ENCODE assay signal across 9 cellular contexts in genomic region chrX:155069414-155069813, GRCh38. TPM values are rescaled to one million over a fixed set of nuclear protein-coding genes. Genes with fewer than 3 reads are reported as not detected.
A peak's percentile ranks its signal among the peaks of the same experiment; 100 is the strongest.
DNase-seq lines count a peak whose midpoint lies in the region; ATAC-seq, FAIRE-seq and TF ChIP-seq lines count a peak whose summit lies in the region.
"Had no signal": no experiment of that assay in that cellular context is flagged by ENCODE, and none has a peak within 500 bp of the region (broad histone marks: within the 10 kb centered on the region; RNA-seq: fewer than 3 reads in every experiment).

No MANE protein-coding gene starts in this region.

- no peaks in the 10 kb centered on the region for H3K9me2 ChIP-seq in GM23338 (ENCODE audit: insufficient read depth)

- CTCF ChIA-PET in A549 (lab: Yijun Ruan, JAX), result interaction anchor here (1.8 to 3.0 kb wide), 2 partner anchors 12 to 82 kb away, joined by 5 to 11 read pairs; no protein-coding TSS in a partner anchor

- no peak for DNase-seq in A549 (ENCODE audit: low read depth in 1 of 2, low spot score in 1 of 2)
- DNase-seq in GM23338 (ENCODE audit: low spot score), result no peak
- DNase-seq in activated naive CD8-positive, alpha-beta T cell treated with anti-CD3 and anti-CD28 coated beads for 36 hours, result no peak
- no peak for DNase-seq in kidney
- no peak for DNase-seq in activated effector memory CD4-positive, alpha-beta T cell treated with anti-CD3 and anti-CD28 coated beads, Interleukin-2, amount 50 U/mL, for 16 hours
- DNase-seq in ecto neural progenitor cell (ENCODE audit: low spot score), result no peak
- no peak for DNase-seq in tibial nerve (ENCODE audit: low spot score in 2 of 2)
- no peak for DNase-seq in NCI-H2029 treated with DMSO at 0.1 percent for 48 hours (lab: John Stamatoyannopoulos, UW)
- DNase-seq: stimulated activated CD8-positive, alpha-beta memory T cell treated with anti-CD3 and anti-CD28 coated beads, Interleukin-4, amount 100 ng/mL, for 48 hours had no signal

- H3K27ac ChIP-seq in A549, result peak overlapping the region; percentile 93 to 98; a peak in 5 of 6 replicates
- no peak overlapping the region for H3K27ac ChIP-seq in GM23338 (ENCODE audit: low read depth)
- H3K27ac ChIP-seq in kidney (ENCODE audit: low read depth in 2 of 2, low read length in 2 of 2), result no peak overlapping the region
- no peak overlapping the region for H3K27ac ChIP-seq in tibial nerve

- H3K4me1 ChIP-seq in A549, result peaks cover 59% of the 10 kb centered on the region
- no peaks in the 10 kb centered on the region; the same call in 1 of the 2 replicates for H3K4me1 ChIP-seq in GM23338 (ENCODE audit: insufficient read depth)
- no peaks in the 10 kb centered on the region for H3K4me1 ChIP-seq in kidney (ENCODE audit: control insufficient read depth in 1 of 2, insufficient read depth in 1 of 2, low read depth in 1 of 2, low read length in 2 of 2)
- H3K4me1 ChIP-seq in tibial nerve, result peaks cover 0 to 30% (median 4%) of the 10 kb centered on the region in 4 donors

- H3K36me3 ChIP-seq in GM23338 (ENCODE audit: insufficient read depth) (no peaks in the 10 kb centered on the region), kidney (ENCODE audit: control insufficient read depth in 1 of 2, insufficient read depth in 2 of 2, low read length in 2 of 2) (peaks cover 0 to 4% of the 10 kb centered on the region in 2 donors), tibial nerve (no peaks in the 10 kb centered on the region)

- intact Hi-C loops in kidney (cut with DNase I), result no loop called here

- H3K36me3 Mint-ChIP-seq in GM23338 (ENCODE audit: low read depth), result peaks cover 14% of the 10 kb centered on the region; the same call in 2 of the 3 replicates
- peaks cover 20% of the 10 kb centered on the region for H3K36me3 Mint-ChIP-seq in activated naive CD8-positive, alpha-beta T cell treated with anti-CD3 and anti-CD28 coated beads for 36 hours

- H3K9me3 Mint-ChIP-seq in GM23338, result no peaks in the 10 kb centered on the region
- no peaks in the 10 kb centered on the region for H3K9me3 Mint-ChIP-seq in activated naive CD8-positive, alpha-beta T cell treated with anti-CD3 and anti-CD28 coated beads for 36 hours

- no peaks in the 10 kb centered on the region for H3F3A ChIP-seq in GM23338 (replicated peaks; ENCODE audit: low read depth)

- no peak for TF ChIP-seq CTCF in A549 (IDR thresholded peaks at IDR 0.05)
- no peak for TF ChIP-seq CTCF in GM23338 (conservative IDR thresholded peaks at IDR 0.05; ENCODE audit: low read depth in 2 of 2)
- TF ChIP-seq CTCF in kidney (IDR thresholded peaks at IDR 0.05; ENCODE audit: borderline replicate concordance, extremely low read depth, insufficient read depth), result no peak
- TF ChIP-seq CTCF in tibial nerve (IDR thresholded peaks at IDR 0.05), result no peak

- H3K9me3 ChIP-seq in A549 (no peaks in the 10 kb centered on the region), kidney (ENCODE audit: control insufficient read depth in 1 of 2, low read length in 2 of 2) (no peaks in the 10 kb centered on the region), tibial nerve (no peaks in the 10 kb centered on the region)

- POLR2A ChIA-PET in A549 (lab: Yijun Ruan, JAX), result no interaction called here

- no peak for TF ChIP-seq RAD21 in A549 (conservative IDR thresholded peaks at IDR 0.05 in 1 of 2, IDR thresholded peaks at IDR 0.05 in 1 of 2)

- WGBS in A549 (ENCODE audit: missing lambda C conversion rate), result 76% methylated on average over 1 of the region's 1 CpG
- 80 to 100% methylated on average over 1 of the region's 1 CpG for WGBS in tibial nerve, 2 donors

- ATAC-seq in A549, result no peak
- no peak for ATAC-seq in GM23338

- H3K4me3 ChIP-seq in A549, result peak overlapping the region; percentile 84
- peak overlapping the region; percentile 79; the same call in 1 of the 2 replicates for H3K4me3 ChIP-seq in GM23338
- H3K4me3 ChIP-seq in kidney (ENCODE audit: low read length in 2 of 2), result peak overlapping the region; percentile 71 to 84
- H3K4me3 ChIP-seq in tibial nerve, result no peak overlapping the region

- no peaks in the 10 kb centered on the region for H3K27me3 ChIP-seq in GM23338 (ENCODE audit: insufficient read depth)
- H3K27me3 ChIP-seq in tibial nerve, result no peaks in the 10 kb centered on the region

- H3K27ac Mint-ChIP-seq in GM23338, result no peak overlapping the region
- H3K27ac Mint-ChIP-seq in activated naive CD8-positive, alpha-beta T cell treated with anti-CD3 and anti-CD28 coated beads for 36 hours, result no peak overlapping the region

- no peaks in the 10 kb centered on the region for H3K27me3 Mint-ChIP-seq in GM23338 (ENCODE audit: insufficient read depth, low read depth, poor library complexity)
- H3K27me3 Mint-ChIP-seq in activated naive CD8-positive, alpha-beta T cell treated with anti-CD3 and anti-CD28 coated beads for 36 hours, result no peaks in the 10 kb centered on the region

- TF ChIP-seq POLR2A in A549 (IDR thresholded peaks at IDR 0.05; ENCODE audit: low read length) (no peak), tibial nerve (IDR thresholded peaks at IDR 0.05) (no peak)

- H3K4me3 Mint-ChIP-seq in GM23338, result peak overlapping the region; percentile 79
- peak overlapping the region; percentile 80 for H3K4me3 Mint-ChIP-seq in activated naive CD8-positive, alpha-beta T cell treated with anti-CD3 and anti-CD28 coated beads for 36 hours

- no peak for FAIRE-seq in A549 (lab: Jason Lieb, UNC)
- no peak for FAIRE-seq in kidney (lab: Jason Lieb, UNC)

- H3K79me2 ChIP-seq in GM23338 (replicated peaks; ENCODE audit: insufficient read depth), result peaks cover 19% of the 10 kb centered on the region

- H3K4me1 Mint-ChIP-seq in GM23338, result no peaks in the 10 kb centered on the region; the same call in 1 of the 3 replicates
- H3K4me1 Mint-ChIP-seq in activated naive CD8-positive, alpha-beta T cell treated with anti-CD3 and anti-CD28 coated beads for 36 hours, result peaks cover 34% of the 10 kb centered on the region

- peak overlapping the region in 1 of 2 donors; percentile 77 for H3K9ac ChIP-seq in kidney (ENCODE audit: low read length in 2 of 2)

- H2AFZ ChIP-seq in GM23338, result no peak overlapping the region

- no peak for TF ChIP-seq EP300 in A549 (IDR thresholded peaks at IDR 0.05)
- TF ChIP-seq EP300 in tibial nerve (IDR thresholded peaks at IDR 0.05), result no peak

- H4K20me1 ChIP-seq in GM23338 (replicated peaks; ENCODE audit: insufficient read depth), result no peaks in the 10 kb centered on the region

- H3K4me2 ChIP-seq in A549 (peak overlapping the region; percentile 86), GM23338 (peak overlapping the region; percentile 84)

RNA-seq across cellular contexts. Expression of gene CMC4, which starts 1.5 kb away (rescaled TPM):
- polyA plus RNA-seq in A549 (2011; rRNA removed) (16.7 and 16.9 TPM in 2 replicates), A549 (2017; fragmentation: RNase III; extraction: RNeasy Plus Mini Kit Qiagen cat#74134 plus additional on column Dnase treatment) (12.8 to 15.1 TPM (median 14.4 TPM) in 3 replicates), GM23338 (2016; fragmentation: Nextera tagmentation; extraction: Ambion mirVana) (14.7 and 16.3 TPM in 2 replicates), kidney (ENCODE audit: insufficient read depth, low read depth, low replicate concordance) (26.2 TPM)
- polyA plus RNA-seq in A549 (2012; cell fraction: cytosol; rRNA removed), result 9.3 and 10.8 TPM in 2 replicates
- polyA plus RNA-seq in A549 (2012; cell fraction: nucleus; rRNA removed), result 3.9 and 6.1 TPM in 2 replicates
- polyA minus RNA-seq in A549 (2011; rRNA and poly(A)+ RNA removed), result 2.7 and 3.2 TPM in 2 replicates
- total RNA-seq in GM23338 (2014; rRNA removed; shearing (Covaris generic)), result 5.7 and 9.9 TPM in 2 replicates
- 1 to 10 TPM; 4.6 to 5.0 TPM for total RNA-seq in activated naive CD8-positive, alpha-beta T cell treated with anti-CD3 and anti-CD28 coated beads for 36 hours
- total RNA-seq in kidney (6.6 TPM), tibial nerve (10 to 100 TPM; 22.2 to 27.0 (median 23.7) TPM)

RNA-seq across cellular contexts. Expression of gene MTCP1, which starts 1.5 kb away (rescaled TPM):
- polyA plus RNA-seq in A549 (2011; rRNA removed) (31.9 and 38.0 TPM in 2 replicates), A549 (2017; fragmentation: RNase III; extraction: RNeasy Plus Mini Kit Qiagen cat#74134 plus additional on column Dnase treatment) (12.2 to 13.9 TPM (median 12.3 TPM) in 3 replicates), GM23338 (2016; fragmentation: Nextera tagmentation; extraction: Ambion mirVana) (17.7 and 28.3 TPM in 2 replicates), kidney (ENCODE audit: insufficient read depth, low read depth, low replicate concordance) (21.5 TPM)
- polyA plus RNA-seq in A549 (2012; cell fraction: cytosol; rRNA removed), result 3.5 and 4.3 TPM in 2 replicates
- polyA plus RNA-seq in A549 (2012; cell fraction: nucleus; rRNA removed), result 5.7 and 5.8 TPM in 2 replicates
- polyA minus RNA-seq in A549 (2011; rRNA and poly(A)+ RNA removed), result 6.1 and 7.2 TPM in 2 replicates
- total RNA-seq in GM23338 (2014; rRNA removed; shearing (Covaris generic)), result 0.83 and 6.3 TPM in 2 replicates
- total RNA-seq in activated naive CD8-positive, alpha-beta T cell treated with anti-CD3 and anti-CD28 coated beads for 36 hours, result 10 to 100 TPM; 17.2 to 19.9 TPM
- total RNA-seq in kidney (23.8 TPM), tibial nerve (1 to 10 TPM; 2.7 to 5.3 (median 2.8) TPM)

RNA-seq across cellular contexts. Expression of gene BRCC3, which starts 1.9 kb away (rescaled TPM):
- polyA plus RNA-seq in A549 (2011; rRNA removed) (37.3 and 42.0 TPM in 2 replicates), A549 (2017; fragmentation: RNase III; extraction: RNeasy Plus Mini Kit Qiagen cat#74134 plus additional on column Dnase treatment) (42.9 to 44.1 TPM (median 43.3 TPM) in 3 replicates), GM23338 (2016; fragmentation: Nextera tagmentation; extraction: Ambion mirVana) (19.9 and 26.7 TPM in 2 replicates), kidney (ENCODE audit: insufficient read depth, low read depth, low replicate concordance) (14.4 TPM)
- polyA plus RNA-seq in A549 (2012; cell fraction: cytosol; rRNA removed), result 20.7 and 23.5 TPM in 2 replicates
- polyA plus RNA-seq in A549 (2012; cell fraction: nucleus; rRNA removed), result 6.3 and 9.1 TPM in 2 replicates
- polyA minus RNA-seq in A549 (2011; rRNA and poly(A)+ RNA removed), result 23.3 and 26.3 TPM in 2 replicates
- 14.1 and 18.4 TPM in 2 replicates for total RNA-seq in GM23338 (2014; rRNA removed; shearing (Covaris generic))
- total RNA-seq in activated naive CD8-positive, alpha-beta T cell treated with anti-CD3 and anti-CD28 coated beads for 36 hours, result 10 to 100 TPM; 41.2 to 41.7 TPM
- total RNA-seq in kidney (23.0 TPM), tibial nerve (10 to 100 TPM in 3 of 4 donors, 1 to 10 TPM in 1; 6.9 to 17.7 (median 11.5) TPM)

RNA-seq across cellular contexts. Expression of gene FUNDC2, which starts 42.8 kb away (rescaled TPM):
- polyA plus RNA-seq in A549 (2011; rRNA removed) (159 and 190 TPM in 2 replicates), A549 (2017; fragmentation: RNase III; extraction: RNeasy Plus Mini Kit Qiagen cat#74134 plus additional on column Dnase treatment) (63.5 to 73.0 TPM (median 66.5 TPM) in 3 replicates), GM23338 (2016; fragmentation: Nextera tagmentation; extraction: Ambion mirVana) (51.6 and 58.5 TPM in 2 replicates), kidney (ENCODE audit: insufficient read depth, low read depth, low replicate concordance) (239 TPM)
- 69.8 and 74.5 TPM in 2 replicates for polyA plus RNA-seq in A549 (2012; cell fraction: cytosol; rRNA removed)
- polyA plus RNA-seq in A549 (2012; cell fraction: nucleus; rRNA removed), result 17.1 and 30.8 TPM in 2 replicates
- 41.3 and 45.5 TPM in 2 replicates for polyA minus RNA-seq in A549 (2011; rRNA and poly(A)+ RNA removed)
- 26.3 and 28.6 TPM in 2 replicates for total RNA-seq in GM23338 (2014; rRNA removed; shearing (Covaris generic))
- 10 to 100 TPM; 97.3 to 99.7 TPM for total RNA-seq in activated naive CD8-positive, alpha-beta T cell treated with anti-CD3 and anti-CD28 coated beads for 36 hours
- total RNA-seq in kidney (98.2 TPM), tibial nerve (10 to 100 TPM; 40.2 to 83.3 (median 59.8) TPM)

RNA-seq across cellular contexts. Expression of gene F8, which starts 46.9 kb away (rescaled TPM):
- polyA plus RNA-seq in A549 (2011; rRNA removed), result 6.4 and 6.9 TPM in 2 replicates
- 1.4 and 1.7 TPM in 2 replicates for polyA plus RNA-seq in A549 (2012; cell fraction: cytosol; rRNA removed)
- polyA plus RNA-seq in A549 (2012; cell fraction: nucleus; rRNA removed), result 0.62 and 0.71 TPM in 2 replicates
- polyA plus RNA-seq in A549 (2017; fragmentation: RNase III; extraction: RNeasy Plus Mini Kit Qiagen cat#74134 plus additional on column Dnase treatment), result 4.3 to 6.1 TPM (median 4.7 TPM) in 3 replicates
- polyA minus RNA-seq in A549 (2011; rRNA and poly(A)+ RNA removed), result 2.9 and 4.5 TPM in 2 replicates
- total RNA-seq in GM23338 (2014; rRNA removed; shearing (Covaris generic)), result 1.8 and 2.9 TPM in 2 replicates
- 0.63 and 0.70 TPM in 2 replicates for polyA plus RNA-seq in GM23338 (2016; fragmentation: Nextera tagmentation; extraction: Ambion mirVana)
- 1 to 10 TPM; 4.3 TPM for total RNA-seq in activated naive CD8-positive, alpha-beta T cell treated with anti-CD3 and anti-CD28 coated beads for 36 hours
- total RNA-seq in kidney, result 41.3 TPM
- polyA plus RNA-seq in kidney (ENCODE audit: insufficient read depth, low read depth, low replicate concordance), result 15.1 TPM
- total RNA-seq in tibial nerve, result 10 to 100 TPM in 3 of 4 donors, 1 to 10 TPM in 1; 7.2 to 28.4 (median 14.6) TPM

Comparison
In these comparisons a context has a peak if more than half of its experiments do, and no peak if none do; other contexts are left out.
1. H3K27ac ChIP-seq: peak in A549 (2 of 2); none in GM23338 (single experiment), kidney (0 of 2) and tibial nerve (0 of 4).
2. H3K4me3 ChIP-seq: peak in A549 (single experiment), GM23338 (single experiment) and kidney (2 of 2); none in tibial nerve (0 of 4).